ENCODE assay signal across 17 cellular contexts in genomic region chr14:78297843-78298242, GRCh38.
"Had no signal": no experiment of that assay in that cellular context is flagged by ENCODE, and none has a peak within 500 bp of the region (broad histone marks: within the 10 kb centered on the region; RNA-seq: fewer than 3 reads in every experiment).

No MANE protein-coding gene starts in this region.

- H3K4me1 ChIP-seq: esophagus squamous epithelium, parathyroid adenoma, prostate gland, spleen, tibial nerve had no signal

- FAIRE-seq: kidney had no signal

- H3K4me3 Mint-ChIP-seq: effector memory CD8-positive, alpha-beta T cell; naive thymus-derived CD4-positive, alpha-beta T cell; stimulated activated memory B cell treated with anti-CD40 and anti-IgM and Interleukin-4, amounts not matched to agents 10 μg/mL and 1 μg/mL and 100 μg/mL, for 72 hours; stimulated activated naive CD8-positive, alpha-beta T cell treated with anti-CD3 and anti-CD28 coated beads, Interleukin-15, Interleukin-2, amounts not matched to agents 100 ng/mL and 50 ng/mL, for 24 hours had no signal

- H3K79me2 ChIP-seq: parathyroid adenoma had no signal

- H3K9me3 Mint-ChIP-seq: stimulated activated naive CD8-positive, alpha-beta T cell treated with anti-CD3 and anti-CD28 coated beads, Interleukin-15, Interleukin-2, amounts not matched to agents 100 ng/mL and 50 ng/mL, for 24 hours had no signal

- H3K9ac ChIP-seq: parathyroid adenoma had no signal

- H3K36me3 ChIP-seq: esophagus squamous epithelium, prostate gland, spleen, tibial nerve had no signal

- H3K4me3 ChIP-seq: esophagus squamous epithelium, prostate gland, spleen, tibial nerve had no signal

- H3K4me1 Mint-ChIP-seq: naive thymus-derived CD4-positive, alpha-beta T cell; stimulated activated memory B cell treated with anti-CD40 and anti-IgM and Interleukin-4, amounts not matched to agents 10 μg/mL and 1 μg/mL and 100 μg/mL, for 72 hours had no signal

- DNase-seq: effector memory CD8-positive, alpha-beta T cell; esophagus squamous epithelium; foreskin fibroblast; kidney; left cardiac atrium; left ventricle myocardium superior; naive thymus-derived CD4-positive, alpha-beta T cell; spleen; stimulated activated CD4-positive, alpha-beta T cell treated with anti-CD3 and anti-CD28 coated beads, Interleukin-15, amount 100 ng/mL, for 24 hours; stimulated activated CD4-positive, alpha-beta T cell treated with anti-CD3 and anti-CD28 coated beads, Interleukin-1b, Interleukin-23, amount 100 ng/mL, for 48 hours; stimulated activated CD4-positive, alpha-beta T cell treated with anti-CD3 and anti-CD28 coated beads, Interleukin-4, amount 100 ng/mL, for 24 hours had no signal

- ATAC-seq: effector memory CD8-positive, alpha-beta T cell; left cardiac atrium; left ventricle myocardium superior; naive thymus-derived CD4-positive, alpha-beta T cell; sciatic nerve; stimulated activated memory B cell treated with anti-CD40 and anti-IgM and Interleukin-4, amounts not matched to agents 10 μg/mL and 1 μg/mL and 100 μg/mL, for 72 hours had no signal

- H3K27ac Mint-ChIP-seq: effector memory CD8-positive, alpha-beta T cell; naive thymus-derived CD4-positive, alpha-beta T cell; stimulated activated memory B cell treated with anti-CD40 and anti-IgM and Interleukin-4, amounts not matched to agents 10 μg/mL and 1 μg/mL and 100 μg/mL, for 72 hours; stimulated activated naive CD8-positive, alpha-beta T cell treated with anti-CD3 and anti-CD28 coated beads, Interleukin-15, Interleukin-2, amounts not matched to agents 100 ng/mL and 50 ng/mL, for 24 hours had no signal

- H3K27ac ChIP-seq: esophagus squamous epithelium, parathyroid adenoma, prostate gland, spleen, tibial nerve had no signal

- H2AFZ ChIP-seq: parathyroid adenoma had no signal

- H3K27me3 ChIP-seq: tibial nerve had no signal

- H3K9me3 ChIP-seq: esophagus squamous epithelium, prostate gland, spleen, tibial nerve had no signal

- H3K36me3 Mint-ChIP-seq: naive thymus-derived CD4-positive, alpha-beta T cell; stimulated activated memory B cell treated with anti-CD40 and anti-IgM and Interleukin-4, amounts not matched to agents 10 μg/mL and 1 μg/mL and 100 μg/mL, for 72 hours had no signal
